In genomic region chr1:13956386-13956785, GRCh38 we compare ENCODE assay signal across 17 cellular contexts.
A peak's percentile ranks its signal among the peaks of the same experiment; 100 is the strongest.
DNase-seq lines count a peak whose midpoint lies in the region; ATAC-seq, FAIRE-seq and TF ChIP-seq lines count a peak whose summit lies in the region.
"Had no signal": no experiment of that assay in that cellular context is flagged by ENCODE, and none has a peak within 500 bp of the region (broad histone marks: within the 10 kb centered on the region; RNA-seq: fewer than 3 reads in every experiment).

No MANE protein-coding gene starts in this region.

- H3K4me1 ChIP-seq in gastrocnemius medialis: no peaks in the 10 kb centered on the region
- H3K4me1 ChIP-seq: BLaER1 had no signal

- H3K9me3 ChIP-seq in gastrocnemius medialis: no peaks in the 10 kb centered on the region
- H3K9me3 ChIP-seq: BLaER1, SK-N-SH had no signal

- H3K36me3 ChIP-seq in gastrocnemius medialis: no peaks in the 10 kb centered on the region
- H3K36me3 ChIP-seq: BLaER1 had no signal

- H3K4me3 Mint-ChIP-seq in HFFc6: no peak overlapping the region
- H3K4me3 Mint-ChIP-seq: CD8-positive, alpha-beta memory T cell had no signal

- no peak for ATAC-seq in gastrocnemius medialis
- ATAC-seq: Right ventricle myocardium inferior had no signal

- TF ChIP-seq POLR2A in gastrocnemius medialis (IDR thresholded peaks at IDR 0.05) (no peak), GM12892 (IDR thresholded peaks at IDR 0.05; ENCODE audit: low read depth, low read length) (no peak)

- H3K27me3 Mint-ChIP-seq in HFFc6 (ENCODE audit: insufficient read depth): no peaks in the 10 kb centered on the region

- no peak overlapping the region for H3K4me3 ChIP-seq in cardiac fibroblast (replicated peaks in 1 of 2; ENCODE audit: low read depth in 2 of 2, low read length in 2 of 2)
- no peak overlapping the region for H3K4me3 ChIP-seq in gastrocnemius medialis
- H3K4me3 ChIP-seq: BLaER1 had no signal

- intact Hi-C loops in gastrocnemius medialis (cut with DNase I; ENCODE audit: low total_unique reads): no loop called here

- no peak overlapping the region for H3K27ac ChIP-seq in gastrocnemius medialis
- H3K27ac ChIP-seq: BLaER1 had no signal

- H3K27ac Mint-ChIP-seq in HFFc6: no peak overlapping the region

- peak; percentile 18 for DNase-seq in AG08395 (ENCODE audit: low spot score)
- peak; percentile 1 for DNase-seq in HFFc6
- peak; percentile 77 to 88 for DNase-seq in cardiac fibroblast (ENCODE audit: low read depth in 2 of 2)
- peak; percentile 5 for DNase-seq in iris pigment epithelial cell (ENCODE audit: low read depth)
- DNase-seq in gastrocnemius medialis: no peak
- DNase-seq in GM12892 (ENCODE audit: insufficient read length): no peak
- DNase-seq in iPS-NIHi7 (ENCODE audit: extremely low spot score): no peak
- DNase-seq: CD8-positive, alpha-beta memory T cell; NCI-H1092 treated with DMSO at 0.1 percent for 48 hours; NCI-H2029; NCI-H2171 treated with DMSO at 0.1 percent for 48 hours; NCI-H774; SK-N-SH had no signal

- no peaks in the 10 kb centered on the region; the same call in 1 of the 2 replicates for H3K9me3 Mint-ChIP-seq in HFFc6
- H3K9me3 Mint-ChIP-seq: CD8-positive, alpha-beta memory T cell had no signal

- H3K36me3 Mint-ChIP-seq in HFFc6 (ENCODE audit: low read depth): no peaks in the 10 kb centered on the region
- H3K36me3 Mint-ChIP-seq: CD8-positive, alpha-beta memory T cell had no signal

- no peak for TF ChIP-seq CTCF in HFFc6 (IDR thresholded peaks at IDR 0.05)
- no peak for TF ChIP-seq CTCF in cardiac fibroblast (IDR thresholded peaks at IDR 0.05; ENCODE audit: low read depth, low read length)
- no peak for TF ChIP-seq CTCF in gastrocnemius medialis (IDR thresholded peaks at IDR 0.05 in 4 of 5, conservative IDR thresholded peaks at IDR 0.05 in 1 of 5)

- no peaks in the 10 kb centered on the region for H3K4me1 Mint-ChIP-seq in HFFc6 (ENCODE audit: low read depth)
- H3K4me1 Mint-ChIP-seq: CD8-positive, alpha-beta memory T cell had no signal

- in situ Hi-C loops in gastrocnemius medialis (cut with MboI; ENCODE audit: low sequenced_read_pairs in 4 of 4): loop anchor here (5.0 to 25.0 kb wide), 4 partner anchors 119 to 294 kb away; no protein-coding TSS in a partner anchor

- no peak for FAIRE-seq in GM12892 (lab: Jason Lieb, UNC)
- FAIRE-seq: GM19239, HTR-8/SVneo had no signal

- H3K27me3 ChIP-seq in gastrocnemius medialis: no peaks in the 10 kb centered on the region
- H3K27me3 ChIP-seq: BLaER1 had no signal

Comparison
In these comparisons a context has a peak if more than half of its experiments do, and no peak if none do; other contexts are left out.
1. DNase-seq: peak in AG08395 (single experiment), HFFc6 (single experiment), cardiac fibroblast (2 of 2) and iris pigment epithelial cell (single experiment); none in gastrocnemius medialis (0 of 2), GM12892 (single experiment) and iPS-NIHi7 (single experiment).